In genomic region chr19:43776285-43776684, GRCh38 we compare ENCODE assay signal across 12 cellular contexts. TPM values are rescaled to one million over a fixed set of nuclear protein-coding genes. Genes with fewer than 3 reads are reported as not detected.
DNase-seq lines count a peak whose midpoint lies in the region; ATAC-seq, FAIRE-seq and TF ChIP-seq lines count a peak whose summit lies in the region.
"Had no signal": no experiment of that assay in that cellular context is flagged by ENCODE, and none has a peak within 500 bp of the region (broad histone marks: within the 10 kb centered on the region; RNA-seq: fewer than 3 reads in every experiment).

No MANE protein-coding gene starts in this region.

- no peaks in the 10 kb centered on the region for H3K9me3 ChIP-seq in CD4-positive, alpha-beta memory T cell (ENCODE audit: control insufficient read depth in 1 of 2, low read length in 2 of 2)
- H3K9me3 ChIP-seq in SU-DHL-6 (ENCODE audit: insufficient read depth, low read length) (no peaks in the 10 kb centered on the region), body of pancreas (no peaks in the 10 kb centered on the region)
- H3K9me3 ChIP-seq: BE2C had no signal

- no peaks in the 10 kb centered on the region for H3K27me3 Mint-ChIP-seq in CD4-positive, alpha-beta memory T cell
- no peaks in the 10 kb centered on the region for H3K27me3 Mint-ChIP-seq in activated T-helper 2 cell treated with anti-CD3 and anti-CD28 coated beads, Interferon-gamma antibody, Interleukin-2, Interleukin-4, amounts not matched to agents 10 μg/mL and 5 μg/mL and 100 μg/mL, durations not matched to agents 14 hours and 24 hours and 36 hours (ENCODE audit: low read depth)

- no peaks in the 10 kb centered on the region for H3K27me3 ChIP-seq in CD4-positive, alpha-beta memory T cell (ENCODE audit: insufficient read depth, low read length)
- no peaks in the 10 kb centered on the region for H3K27me3 ChIP-seq in SU-DHL-6 (ENCODE audit: low read length)
- no peaks in the 10 kb centered on the region for H3K27me3 ChIP-seq in body of pancreas

- no peak for TF ChIP-seq POLR2A in body of pancreas (IDR thresholded peaks at IDR 0.05)

- H3F3A ChIP-seq in SU-DHL-6 (ENCODE audit: insufficient read depth) = peaks cover 22% of the 10 kb centered on the region

- H3K4me1 Mint-ChIP-seq in CD4-positive, alpha-beta memory T cell = peaks cover 35 to 63% (median 49%) of the 10 kb centered on the region in 4 donors
- H3K4me1 Mint-ChIP-seq in activated T-helper 2 cell treated with anti-CD3 and anti-CD28 coated beads, Interferon-gamma antibody, Interleukin-2, Interleukin-4, amounts not matched to agents 10 μg/mL and 5 μg/mL and 100 μg/mL, durations not matched to agents 14 hours and 24 hours and 36 hours (ENCODE audit: low read depth) = peaks cover 44% of the 10 kb centered on the region

- H3K9ac ChIP-seq in SU-DHL-6 (ENCODE audit: low read length) = no peak overlapping the region

- peak in 1 of 5 donors; percentile 46 for DNase-seq in CD4-positive, alpha-beta memory T cell
- DNase-seq in activated T-helper 2 cell treated with anti-CD3 and anti-CD28 coated beads, Interferon-gamma antibody, Interleukin-2, Interleukin-4, amounts not matched to agents 10 μg/mL and 5 μg/mL and 100 μg/mL, durations not matched to agents 14 hours and 24 hours and 36 hours (ENCODE audit: low spot score) = no peak
- DNase-seq in stimulated activated CD4-positive, alpha-beta T cell treated with anti-CD3 and anti-CD28 coated beads, Interleukin-15, amount 100 ng/mL, for 24 hours = peak; percentile 89
- no peak for DNase-seq in body of pancreas
- DNase-seq in NCI-H345 treated with DMSO at 0.1 percent for 48 hours (lab: John Stamatoyannopoulos, UW; ENCODE audit: unreplicated experiment) = no peak
- DNase-seq in D721Med (ENCODE audit: insufficient read length, low spot score) = no peak
- DNase-seq: BE2C, cerebellar nuclear complex, NCI-H2029 treated with DMSO at 0.1 percent for 48 hours had no signal

- no peak overlapping the region for H3K4me3 ChIP-seq in CD4-positive, alpha-beta memory T cell (ENCODE audit: low read length in 2 of 2)
- H3K4me3 ChIP-seq in SU-DHL-6 (ENCODE audit: insufficient read depth, low read length, poor library complexity, severe bottlenecking) (no peak overlapping the region), body of pancreas (no peak overlapping the region)

- no peak for TF ChIP-seq CTCF in SU-DHL-6 (IDR thresholded peaks at IDR 0.05; ENCODE audit: insufficient read depth, low read length, poor library complexity, severe bottlenecking)
- no peak for TF ChIP-seq CTCF in body of pancreas (IDR thresholded peaks at IDR 0.05)
- TF ChIP-seq CTCF in D721Med (IDR thresholded peaks at IDR 0.05; ENCODE audit: insufficient read depth, missing control alignments) = no peak

- H3K9me2 ChIP-seq in SU-DHL-6 (replicated peaks; ENCODE audit: insufficient read depth, low read length) = no peaks in the 10 kb centered on the region

- CTCF ChIA-PET in CD4-positive, alpha-beta memory T cell (lab: Charles Lee; ENCODE audit: partially characterized antibody) = interaction anchor here (1.0 to 8.1 kb wide), 4 partner anchors 9 to 31 kb away, joined by 3 to 94 read pairs (median 16); no protein-coding TSS in a partner anchor

- peak overlapping the region in 7 of 8 donors; percentile 38 to 64 (median 54) for H3K4me3 Mint-ChIP-seq in CD4-positive, alpha-beta memory T cell
- peak overlapping the region; percentile 59 for H3K4me3 Mint-ChIP-seq in activated T-helper 2 cell treated with anti-CD3 and anti-CD28 coated beads, Interferon-gamma antibody, Interleukin-2, Interleukin-4, amounts not matched to agents 10 μg/mL and 5 μg/mL and 100 μg/mL, durations not matched to agents 14 hours and 24 hours and 36 hours (ENCODE audit: low read depth)

- peaks cover 15% of the 10 kb centered on the region for H3K36me3 ChIP-seq in CD4-positive, alpha-beta memory T cell (ENCODE audit: insufficient read depth, low read length)
- H3K36me3 ChIP-seq in SU-DHL-6 (ENCODE audit: low read length) = no peaks in the 10 kb centered on the region
- no peaks in the 10 kb centered on the region for H3K36me3 ChIP-seq in body of pancreas (replicated peaks in 1 of 2; ENCODE audit: insufficient read depth in 1 of 2, low read depth in 2 of 2)
- H3K36me3 ChIP-seq: BE2C had no signal

- peak overlapping the region; percentile 67 for H3K27ac ChIP-seq in CD4-positive, alpha-beta memory T cell (ENCODE audit: low read depth, low read length)
- H3K27ac ChIP-seq in SU-DHL-6 (ENCODE audit: low read depth, low read length) = peak overlapping the region; percentile 97
- H3K27ac ChIP-seq in body of pancreas = no peak overlapping the region

- no peak for FAIRE-seq in D721Med (lab: Jason Lieb, UNC)
- FAIRE-seq: HTR-8/SVneo had no signal

- no peak overlapping the region for H2AFZ ChIP-seq in SU-DHL-6 (ENCODE audit: low read depth, low read length, severe bottlenecking)

- POLR2A ChIA-PET in CD4-positive, alpha-beta memory T cell (lab: Charles Lee; ENCODE audit: partially characterized antibody) = interaction anchor here (1.0 to 7.8 kb wide), 3 partner anchors 8 to 22 kb away, joined by 3 to 106 read pairs (median 104); partner anchors contain the start of gene SMG9

- WGBS in body of pancreas, 2 donors = 67 to 73% methylated on average over 10 of the region's 10 CpGs

- no peaks in the 10 kb centered on the region; the same call in 1 of the 2 replicates for H4K20me1 ChIP-seq in SU-DHL-6 (ENCODE audit: low read depth, low read length)

- intact Hi-C loops in CD4-positive, alpha-beta memory T cell (cut with micrococcal nuclease) = no loop called here
- intact Hi-C loops in activated T-helper 2 cell treated with anti-CD3 and anti-CD28 coated beads, Interferon-gamma antibody, Interleukin-2, Interleukin-4, amounts not matched to agents 10 μg/mL and 5 μg/mL and 100 μg/mL, durations not matched to agents 14 hours and 24 hours and 36 hours (cut with micrococcal nuclease) = no loop called here
- intact Hi-C loops in body of pancreas (cut with DNase I) = no loop called here

- H3K27ac Mint-ChIP-seq in CD4-positive, alpha-beta memory T cell = peak overlapping the region; percentile 80 to 95 (median 88)
- peak overlapping the region; percentile 83 for H3K27ac Mint-ChIP-seq in activated T-helper 2 cell treated with anti-CD3 and anti-CD28 coated beads, Interferon-gamma antibody, Interleukin-2, Interleukin-4, amounts not matched to agents 10 μg/mL and 5 μg/mL and 100 μg/mL, durations not matched to agents 14 hours and 24 hours and 36 hours

- peak overlapping the region; percentile 96 for H3K4me2 ChIP-seq in SU-DHL-6 (ENCODE audit: low read depth, low read length, poor library complexity, severe bottlenecking)

- H3K36me3 Mint-ChIP-seq in CD4-positive, alpha-beta memory T cell = peaks cover 0 to 14% of the 10 kb centered on the region in 2 donors
- peaks cover 71% of the 10 kb centered on the region for H3K36me3 Mint-ChIP-seq in activated T-helper 2 cell treated with anti-CD3 and anti-CD28 coated beads, Interferon-gamma antibody, Interleukin-2, Interleukin-4, amounts not matched to agents 10 μg/mL and 5 μg/mL and 100 μg/mL, durations not matched to agents 14 hours and 24 hours and 36 hours (ENCODE audit: low read depth)

- ATAC-seq in body of pancreas (no peak), GM21786 (IDR thresholded peaks at IDR 0.05; ENCODE audit: unreplicated experiment) (no peak)

- no peaks in the 10 kb centered on the region for H3K9me3 Mint-ChIP-seq in CD4-positive, alpha-beta memory T cell
- no peaks in the 10 kb centered on the region for H3K9me3 Mint-ChIP-seq in activated T-helper 2 cell treated with anti-CD3 and anti-CD28 coated beads, Interferon-gamma antibody, Interleukin-2, Interleukin-4, amounts not matched to agents 10 μg/mL and 5 μg/mL and 100 μg/mL, durations not matched to agents 14 hours and 24 hours and 36 hours

- peaks cover 61% of the 10 kb centered on the region for H3K79me2 ChIP-seq in SU-DHL-6 (ENCODE audit: insufficient read depth, low read length)

- H3K4me1 ChIP-seq in CD4-positive, alpha-beta memory T cell (ENCODE audit: insufficient read depth, low read length) = peaks cover 58% of the 10 kb centered on the region
- H3K4me1 ChIP-seq in body of pancreas = peaks cover 13% of the 10 kb centered on the region
- H3K4me1 ChIP-seq: BE2C had no signal

RNA-seq across cellular contexts. Expression of gene KCNN4, which starts 4.5 kb away (rescaled TPM):
- total RNA-seq in CD4-positive, alpha-beta memory T cell = 10 to 100 TPM; 33.6 to 33.9 TPM
- polyA plus RNA-seq in CD4-positive, alpha-beta memory T cell = 10 to 100 TPM; 10.5 to 23.7 TPM
- 98.0 and 98.7 TPM in 2 replicates for total RNA-seq in activated T-helper 2 cell treated with anti-CD3 and anti-CD28 coated beads, Interferon-gamma antibody, Interleukin-2, Interleukin-4, amounts not matched to agents 10 μg/mL and 5 μg/mL and 100 μg/mL, durations not matched to agents 14 hours and 24 hours and 36 hours
- 1 to 10 TPM in 1 of 2 donors, not detected in 1; 2.9 TPM for total RNA-seq in body of pancreas

RNA-seq across cellular contexts. Expression of gene SMG9, which starts 21.5 kb away (rescaled TPM):
- total RNA-seq in CD4-positive, alpha-beta memory T cell = 10 to 100 TPM; 57.6 to 57.9 TPM
- polyA plus RNA-seq in CD4-positive, alpha-beta memory T cell = 10 to 100 TPM in 1 of 2 donors, 1 to 10 TPM in 1; 3.8 to 13.7 TPM
- total RNA-seq in activated T-helper 2 cell treated with anti-CD3 and anti-CD28 coated beads, Interferon-gamma antibody, Interleukin-2, Interleukin-4, amounts not matched to agents 10 μg/mL and 5 μg/mL and 100 μg/mL, durations not matched to agents 14 hours and 24 hours and 36 hours = 69.1 and 73.1 TPM in 2 replicates
- total RNA-seq in body of pancreas = 10 to 100 TPM in 1 of 2 donors, 1 to 10 TPM in 1; 8.3 to 52.1 TPM

RNA-seq across cellular contexts. Expression of gene LYPD5, which starts 26.0 kb away (rescaled TPM):
- under 1 TPM; 0.49 to 0.97 TPM for total RNA-seq in CD4-positive, alpha-beta memory T cell
- polyA plus RNA-seq in CD4-positive, alpha-beta memory T cell = under 1 TPM; 0.27 to 0.50 TPM
- 0.14 and 0.41 TPM in 2 replicates for total RNA-seq in activated T-helper 2 cell treated with anti-CD3 and anti-CD28 coated beads, Interferon-gamma antibody, Interleukin-2, Interleukin-4, amounts not matched to agents 10 μg/mL and 5 μg/mL and 100 μg/mL, durations not matched to agents 14 hours and 24 hours and 36 hours
- total RNA-seq in body of pancreas = not detected

RNA-seq across cellular contexts. Expression of gene ZNF283, which starts 50.8 kb away (rescaled TPM):
- total RNA-seq in CD4-positive, alpha-beta memory T cell = 10 to 100 TPM; 18.1 to 20.7 TPM
- polyA plus RNA-seq in CD4-positive, alpha-beta memory T cell = 1 to 10 TPM; 4.3 to 4.9 TPM
- 3.6 and 4.6 TPM in 2 replicates for total RNA-seq in activated T-helper 2 cell treated with anti-CD3 and anti-CD28 coated beads, Interferon-gamma antibody, Interleukin-2, Interleukin-4, amounts not matched to agents 10 μg/mL and 5 μg/mL and 100 μg/mL, durations not matched to agents 14 hours and 24 hours and 36 hours
- total RNA-seq in body of pancreas = 1 to 10 TPM; 3.6 to 6.6 TPM

Comparison
In these comparisons a context has a peak if more than half of its experiments do, and no peak if none do; other contexts are left out.
1. H3K27ac ChIP-seq: peak in CD4-positive, alpha-beta memory T cell (single experiment) and SU-DHL-6 (single experiment); none in body of pancreas (0 of 4).
2. RNA of gene KCNN4, which starts 4.5 kb away (total RNA-seq): 98.0 to 98.7 TPM in activated T-helper 2 cell treated with anti-CD3 and anti-CD28 coated beads, Interferon-gamma antibody, Interleukin-2, Interleukin-4, amounts not matched to agents 10 μg/mL and 5 μg/mL and 100 μg/mL, durations not matched to agents 14 hours and 24 hours and 36 hours and 33.6 to 33.9 TPM in CD4-positive, alpha-beta memory T cell; 2.9 TPM in body of pancreas; every median in the first group is over 4 times any median in the second.